ENCODE assay signal across 8 cellular contexts in the genomic region with DNA sequence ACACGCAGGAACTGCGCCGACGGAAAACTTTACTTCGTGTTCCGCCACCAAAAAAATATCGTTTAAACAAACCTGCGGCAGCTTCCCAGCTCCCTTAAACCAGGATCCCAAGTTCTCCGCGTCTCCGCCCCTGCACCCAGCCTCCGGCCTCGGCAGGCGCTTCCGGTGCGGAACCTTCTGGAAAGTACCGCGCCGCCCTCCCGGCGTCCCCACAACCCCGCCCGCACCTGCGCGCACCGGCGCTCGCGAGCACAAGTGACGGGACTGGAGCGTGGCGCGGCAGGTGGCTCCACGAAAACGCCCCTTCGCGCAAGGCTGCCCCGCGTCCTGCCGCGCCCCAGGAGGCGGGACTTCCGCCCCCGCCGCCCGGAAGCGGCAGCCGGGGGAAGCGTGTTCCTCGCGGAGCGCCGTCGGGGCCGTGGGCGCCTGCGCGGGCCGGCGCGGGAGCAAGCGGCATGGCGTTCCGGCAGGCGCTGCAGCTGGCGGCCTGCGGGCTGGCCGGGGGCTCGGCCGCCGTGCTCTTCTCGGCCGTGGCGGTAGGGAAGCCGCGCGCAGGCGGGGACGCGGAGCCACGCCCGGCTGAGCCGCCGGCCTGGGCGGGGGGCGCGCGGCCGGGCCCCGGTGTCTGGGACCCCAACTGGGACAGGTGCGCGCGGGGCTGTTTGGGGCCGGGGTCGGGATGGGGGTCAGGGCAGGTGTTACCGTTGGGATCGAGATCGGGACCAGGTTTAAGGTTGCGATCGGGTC. TPM values are rescaled to one million over a fixed set of nuclear protein-coding genes. Genes with fewer than 3 reads are reported as not detected.
A peak's percentile ranks its signal among the peaks of the same experiment; 100 is the strongest.
DNase-seq lines count a peak whose midpoint lies in the region; ATAC-seq and TF ChIP-seq lines count a peak whose summit lies in the region.

A gene (plus strand): TSS at position 421 of the 747 bp plus-strand sequence. CDS start 35 bp downstream, at position 456.

- H3K9me3 ChIP-seq in SU-DHL-6 (ENCODE audit: insufficient read depth, low read length) (no peaks in the 10 kb centered on the region), trophoblast cell (ENCODE audit: insufficient read depth, low read depth, low read length) (no peaks in the 10 kb centered on the region), tibial nerve (no peaks in the 10 kb centered on the region)

- H3K9ac ChIP-seq in SU-DHL-6 (ENCODE audit: low read length) (peak within 1 kb of the TSS; percentile 88), trophoblast cell (ENCODE audit: low read length) (peak within 1 kb of the TSS; percentile 91)

- H3K27ac ChIP-seq in SU-DHL-6 (ENCODE audit: low read depth, low read length) (peak within 1 kb of the TSS; percentile 77), trophoblast cell (ENCODE audit: low read depth, low read length) (peak within 1 kb of the TSS; percentile 88), tibial nerve (peak within 1 kb of the TSS; percentile 44 to 88 (median 86))

- H3F3A ChIP-seq in SU-DHL-6 (ENCODE audit: insufficient read depth): peaks cover 23% of the 10 kb centered on the region

- H3K27me3 ChIP-seq in SU-DHL-6 (ENCODE audit: low read length) (no peaks in the 10 kb centered on the region), trophoblast cell (ENCODE audit: insufficient read depth, low read length) (no peaks in the 10 kb centered on the region), tibial nerve (no peaks in the 10 kb centered on the region)

- peak within 1 kb of the TSS; percentile 86 for H3K18ac ChIP-seq in trophoblast cell (ENCODE audit: low read length)

- peak; percentile 86 for DNase-seq in NCI-H1105 (lab: John Stamatoyannopoulos, UW)
- DNase-seq in activated naive CD8-positive, alpha-beta T cell treated with anti-CD3 and anti-CD28 coated beads for 36 hours: peak; percentile 94
- peak; percentile 88 for DNase-seq in Right ventricle myocardium superior
- peak; percentile 85 to 91 for DNase-seq in trophoblast cell
- peak; percentile 25 to 45 for DNase-seq in tibial nerve (ENCODE audit: low spot score in 2 of 2)

- H2AFZ ChIP-seq in SU-DHL-6 (ENCODE audit: low read depth, low read length, severe bottlenecking) (peak within 1 kb of the TSS; percentile 75), trophoblast cell (ENCODE audit: insufficient read depth, low read length, poor library complexity) (peak within 1 kb of the TSS; percentile 82)

- WGBS in trophoblast cell (ENCODE audit: extremely low coverage, insufficient coverage, insufficient read length): no CpG with 5 or more reads among the region's 100 CpGs
- WGBS in tibial nerve, 2 donors: 0 to 1% methylated on average over 19 to 57 of the region's 100 CpGs

- H2BK12ac ChIP-seq in trophoblast cell (ENCODE audit: low read length): no peak within 1 kb of the TSS

- H3K4me1 Mint-ChIP-seq in activated naive CD8-positive, alpha-beta T cell treated with anti-CD3 and anti-CD28 coated beads for 36 hours: peaks cover 17% of the 10 kb centered on the region

- H3K4me2 ChIP-seq in SU-DHL-6 (ENCODE audit: low read depth, low read length, poor library complexity, severe bottlenecking) (peak within 1 kb of the TSS; percentile 94), trophoblast cell (ENCODE audit: low read length) (peak within 1 kb of the TSS; percentile 88)

- H3K4me3 Mint-ChIP-seq in activated naive CD8-positive, alpha-beta T cell treated with anti-CD3 and anti-CD28 coated beads for 36 hours: peak within 1 kb of the TSS; percentile 89

- H3K4me1 ChIP-seq in trophoblast cell (ENCODE audit: control insufficient read depth in 1 of 2, insufficient read depth in 2 of 2, low read length in 2 of 2) (peaks cover 2 to 4% of the 10 kb centered on the region in 2 experiments), tibial nerve (peaks cover 0 to 26% (median 16%) of the 10 kb centered on the region in 4 donors)

- H3K79me2 ChIP-seq in SU-DHL-6 (ENCODE audit: insufficient read depth, low read length) (peaks cover 54% of the 10 kb centered on the region), trophoblast cell (ENCODE audit: control insufficient read depth, insufficient read depth, low read length, poor library complexity) (peaks cover 11% of the 10 kb centered on the region)

- H2AK5ac ChIP-seq in trophoblast cell (ENCODE audit: low read length): peak within 1 kb of the TSS; percentile 18

- peaks cover 10% of the 10 kb centered on the region for H3K9me3 Mint-ChIP-seq in activated naive CD8-positive, alpha-beta T cell treated with anti-CD3 and anti-CD28 coated beads for 36 hours

- H4K20me1 ChIP-seq in SU-DHL-6 (ENCODE audit: low read depth, low read length): no peaks in the 10 kb centered on the region

- H2BK120ac ChIP-seq in trophoblast cell (ENCODE audit: insufficient read depth, low read length, poor library complexity): peak within 1 kb of the TSS; percentile 59

- H3K79me1 ChIP-seq in trophoblast cell (ENCODE audit: low read length): peaks cover 12% of the 10 kb centered on the region

- peak; percentile 90 for ATAC-seq in HG02678 (IDR thresholded peaks at IDR 0.05; ENCODE audit: unreplicated experiment)
- peak; percentile 97 for ATAC-seq in Right ventricle myocardium superior (ENCODE audit: poor library complexity)

- H3K4me3 ChIP-seq in GM12875 (ENCODE audit: low read depth, low read length): peak within 1 kb of the TSS; percentile 96
- H3K4me3 ChIP-seq in SU-DHL-6 (ENCODE audit: insufficient read depth, low read length, poor library complexity, severe bottlenecking): peak within 1 kb of the TSS; percentile 97
- H3K4me3 ChIP-seq in trophoblast cell (ENCODE audit: low read depth, low read length): peak within 1 kb of the TSS; percentile 92
- H3K4me3 ChIP-seq in tibial nerve: peak within 1 kb of the TSS; percentile 77 to 98 (median 88)

- H3K27ac Mint-ChIP-seq in activated naive CD8-positive, alpha-beta T cell treated with anti-CD3 and anti-CD28 coated beads for 36 hours: peak within 1 kb of the TSS; percentile 80

- no peaks in the 10 kb centered on the region for H3K27me3 Mint-ChIP-seq in activated naive CD8-positive, alpha-beta T cell treated with anti-CD3 and anti-CD28 coated beads for 36 hours

- no peak for TF ChIP-seq CTCF in GM12875 (IDR thresholded peaks at IDR 0.05; ENCODE audit: borderline replicate concordance, insufficient read depth, low read depth, low read length)
- TF ChIP-seq CTCF in SU-DHL-6 (IDR thresholded peaks at IDR 0.05; ENCODE audit: insufficient read depth, low read length, poor library complexity, severe bottlenecking): no peak
- TF ChIP-seq CTCF in tibial nerve (IDR thresholded peaks at IDR 0.05): peak in 2 of 5 experiments; percentile 11 to 36

- no peaks in the 10 kb centered on the region for H3K9me2 ChIP-seq in SU-DHL-6 (replicated peaks; ENCODE audit: insufficient read depth, low read length)

- peak within 1 kb of the TSS; percentile 94 for H4K8ac ChIP-seq in trophoblast cell (ENCODE audit: low read depth, low read length)

- H3K36me3 ChIP-seq in SU-DHL-6 (ENCODE audit: low read length): no peaks in the 10 kb centered on the region
- peaks cover 7 to 8% of the 10 kb centered on the region in 2 experiments for H3K36me3 ChIP-seq in trophoblast cell (ENCODE audit: control insufficient read depth in 1 of 2, insufficient read depth in 2 of 2, low read length in 2 of 2)
- H3K36me3 ChIP-seq in tibial nerve: peaks cover 0 to 28% (median 0%) of the 10 kb centered on the region in 3 donors

- no peak within 1 kb of the TSS for H3K23ac ChIP-seq in trophoblast cell (ENCODE audit: low read length)

- peak within 1 kb of the TSS; percentile 91 for H3K4ac ChIP-seq in trophoblast cell (ENCODE audit: low read depth, low read length)

- H3K36me3 Mint-ChIP-seq in activated naive CD8-positive, alpha-beta T cell treated with anti-CD3 and anti-CD28 coated beads for 36 hours: peaks cover 32% of the 10 kb centered on the region

- H4K91ac ChIP-seq in trophoblast cell (ENCODE audit: low read depth, low read length): peak within 1 kb of the TSS; percentile 68

- peak within 1 kb of the TSS; percentile 88 for H3K14ac ChIP-seq in trophoblast cell (ENCODE audit: low read length)

- H4K12ac ChIP-seq in trophoblast cell (ENCODE audit: low read depth, low read length): peak within 1 kb of the TSS; percentile 86

- peak within 1 kb of the TSS; percentile 55 for H2BK5ac ChIP-seq in trophoblast cell (ENCODE audit: low read depth, low read length, poor library complexity)

- intact Hi-C loops in Right ventricle myocardium superior (cut with DNase I): no loop called here

- TF ChIP-seq POLR2A in tibial nerve (IDR thresholded peaks at IDR 0.05): peak; percentile 22 to 33

- TF ChIP-seq EP300 in tibial nerve (IDR thresholded peaks at IDR 0.05): peak in 1 of 2 donors; percentile 77

RNA-seq across cellular contexts. Expression of the gene that starts here (rescaled TPM):
- 100 to 1,000 TPM; 102 to 105 TPM for total RNA-seq in activated naive CD8-positive, alpha-beta T cell treated with anti-CD3 and anti-CD28 coated beads for 36 hours
- total RNA-seq in Right ventricle myocardium superior: 32.6 TPM
- polyA plus RNA-seq in trophoblast cell (2013): 27.8 and 29.5 TPM in 2 replicates
- total RNA-seq in tibial nerve: 10 to 100 TPM; 22.9 to 50.7 (median 33.2) TPM

Comparison
In these comparisons a context has a peak if more than half of its experiments do, and no peak if none do; other contexts are left out.
1. Peak in every context shown above with its lines: DNase-seq, ATAC-seq, H3K4me3 ChIP-seq and H3K27ac ChIP-seq.
2. DNase-seq: peak in every context shown above with its lines; median percentile 94 in activated naive CD8-positive, alpha-beta T cell treated with anti-CD3 and anti-CD28 coated beads for 36 hours; 88 in Right ventricle myocardium superior; 88 in trophoblast cell; 86 in NCI-H1105; 35 in tibial nerve.